In the genomic region with DNA sequence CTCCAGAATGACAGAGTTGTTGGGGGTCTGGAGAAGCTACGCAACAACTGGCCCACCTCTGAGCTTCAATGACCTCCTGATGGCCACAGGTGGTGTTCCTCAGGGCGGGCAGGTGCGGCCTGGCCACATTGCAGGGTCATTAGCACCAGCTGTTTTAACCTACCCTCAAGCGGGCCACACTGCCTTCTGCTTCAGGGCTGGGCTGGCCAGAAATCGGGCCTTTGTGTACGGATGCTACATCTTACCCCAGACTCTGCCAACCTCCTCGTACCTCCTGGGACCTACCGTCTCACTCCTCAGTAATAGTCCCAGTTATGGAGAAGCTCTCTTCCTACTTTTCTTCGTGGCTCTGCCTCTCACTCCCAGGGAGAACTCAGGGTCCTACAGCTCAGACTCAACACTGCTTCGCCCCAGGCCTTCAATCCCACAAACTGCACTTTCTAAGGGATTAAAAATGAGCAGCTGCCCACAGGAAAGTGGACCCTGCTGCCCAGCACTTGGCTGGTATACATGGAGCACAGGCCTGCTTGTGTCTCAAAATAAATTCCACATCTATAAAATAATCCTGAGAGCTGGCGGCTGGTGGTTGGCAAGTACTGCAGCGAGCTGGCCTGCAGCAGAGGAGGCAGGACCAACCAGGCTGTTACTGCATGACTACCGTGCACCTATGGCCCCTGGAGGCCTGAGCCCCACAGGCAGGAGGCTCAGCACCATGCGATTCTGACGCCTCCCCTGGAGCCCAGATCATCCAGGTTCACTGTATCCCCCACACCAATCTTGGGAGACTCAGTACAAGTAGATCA, we compare ENCODE assay signal across 22 cellular contexts.
"Had no signal": no experiment of that assay in that cellular context is flagged by ENCODE, and none has a peak within 500 bp of the region (broad histone marks: within the 10 kb centered on the region; RNA-seq: fewer than 3 reads in every experiment).

No MANE protein-coding gene starts in this region.

- ATAC-seq: activated CD8-positive, alpha-beta memory T cell treated with anti-CD3 and anti-CD28 coated beads, Interleukin-2, amount 10 ng/mL, durations not matched to agents 7 days and 5 days; activated naive CD8-positive, alpha-beta T cell treated with anti-CD3 and anti-CD28 coated beads, Interleukin-2, amount 50 U/mL, for 24 hours; body of pancreas; foreskin keratinocyte; left lung; stimulated activated naive CD8-positive, alpha-beta T cell treated with anti-CD3 and anti-CD28 coated beads, Interleukin-15, amount 100 ng/mL, for 72 hours had no signal

- H3K27me3 ChIP-seq: body of pancreas, cardiac muscle cell, left lung, suprapubic skin, tibial nerve had no signal

- H3K9me3 ChIP-seq: body of pancreas, left lung, suprapubic skin, tibial nerve had no signal

- H3K4me1 Mint-ChIP-seq: activated CD4-positive, alpha-beta memory T cell treated with anti-CD3 and anti-CD28 coated beads, Interleukin-2, amount 10 ng/mL, durations not matched to agents 7 days and 5 days; activated naive CD8-positive, alpha-beta T cell treated with anti-CD3 and anti-CD28 coated beads, Interleukin-2, amount 50 U/mL, for 24 hours; stimulated activated naive CD8-positive, alpha-beta T cell treated with anti-CD3 and anti-CD28 coated beads, Interleukin-15, amount 100 ng/mL, for 72 hours had no signal

- H3K9me3 Mint-ChIP-seq: activated CD4-positive, alpha-beta memory T cell treated with anti-CD3 and anti-CD28 coated beads, Interleukin-2, amount 10 ng/mL, durations not matched to agents 7 days and 5 days; activated naive CD8-positive, alpha-beta T cell treated with anti-CD3 and anti-CD28 coated beads, Interleukin-2, amount 50 U/mL, for 24 hours; activated T-helper 1 cell treated with anti-CD3 and anti-CD28 coated beads, Interleukin-12 subunit alpha, Interleukin-12 subunit beta, Interleukin-2, Interleukin-4 antibody, amounts not matched to agents 30 ng/mL and 10 ng/mL and 1 ng/mL, durations not matched to agents 14 hours and 24 hours and 36 hours; dendritic cell treated with granulocyte-macrophage colony-stimulating factor and Interleukin-4, amounts not matched to agents 40 ng/mL and 50 ng/mL, for 4 days; stimulated activated naive CD8-positive, alpha-beta T cell treated with anti-CD3 and anti-CD28 coated beads, Interleukin-15, amount 100 ng/mL, for 72 hours had no signal

- H3K27me3 Mint-ChIP-seq: dendritic cell treated with granulocyte-macrophage colony-stimulating factor and Interleukin-4, amounts not matched to agents 40 ng/mL and 50 ng/mL, for 4 days had no signal

- H3K36me3 Mint-ChIP-seq: activated CD8-positive, alpha-beta memory T cell treated with anti-CD3 and anti-CD28 coated beads, Interleukin-2, amount 10 ng/mL, durations not matched to agents 7 days and 5 days; mesothelial cell of epicardium had no signal

- H3K4me1 ChIP-seq: body of pancreas, foreskin keratinocyte, left lung, suprapubic skin had no signal

- H3K27ac Mint-ChIP-seq: activated CD4-positive, alpha-beta memory T cell treated with anti-CD3 and anti-CD28 coated beads, Interleukin-2, amount 10 ng/mL, durations not matched to agents 7 days and 5 days; activated CD8-positive, alpha-beta memory T cell treated with anti-CD3 and anti-CD28 coated beads, Interleukin-2, amount 10 ng/mL, durations not matched to agents 7 days and 5 days; activated naive CD8-positive, alpha-beta T cell treated with anti-CD3 and anti-CD28 coated beads, Interleukin-2, amount 50 U/mL, for 24 hours; activated T-helper 1 cell treated with anti-CD3 and anti-CD28 coated beads, Interleukin-12 subunit alpha, Interleukin-12 subunit beta, Interleukin-2, Interleukin-4 antibody, amounts not matched to agents 30 ng/mL and 10 ng/mL and 1 ng/mL, durations not matched to agents 14 hours and 24 hours and 36 hours; dendritic cell treated with granulocyte-macrophage colony-stimulating factor and Interleukin-4, amounts not matched to agents 40 ng/mL and 50 ng/mL, for 4 days; mesothelial cell of epicardium had no signal

- H3K36me3 ChIP-seq: cardiac muscle cell, left lung, suprapubic skin, tibial nerve had no signal

- DNase-seq: activated CD4-positive, alpha-beta memory T cell treated with anti-CD3 and anti-CD28 coated beads, Interleukin-2, amount 10 ng/mL, durations not matched to agents 7 days and 5 days; activated CD4-positive, alpha-beta T cell treated with anti-CD3 and anti-CD28 coated beads for 48 hours; activated CD8-positive, alpha-beta memory T cell treated with anti-CD3 and anti-CD28 coated beads, Interleukin-2, amount 10 ng/mL, durations not matched to agents 7 days and 5 days; activated gamma-delta T cell; activated naive CD4-positive, alpha-beta T cell treated with anti-CD3 and anti-CD28 coated beads, Interleukin-2, amount 50 U/mL, for 16 hours; activated naive CD8-positive, alpha-beta T cell treated with anti-CD3 and anti-CD28 coated beads, Interleukin-2, amount 50 U/mL, for 24 hours; body of pancreas; effector CD4-positive, alpha-beta T cell; foreskin keratinocyte; hippocampal formation; kidney glomerular epithelial cell; left lung; mammary epithelial cell; retina; stimulated activated naive CD8-positive, alpha-beta T cell treated with anti-CD3 and anti-CD28 coated beads, Interleukin-15, amount 100 ng/mL, for 72 hours; T-helper 2 cell had no signal

- H3K4me3 Mint-ChIP-seq: activated CD4-positive, alpha-beta memory T cell treated with anti-CD3 and anti-CD28 coated beads, Interleukin-2, amount 10 ng/mL, durations not matched to agents 7 days and 5 days; activated CD8-positive, alpha-beta memory T cell treated with anti-CD3 and anti-CD28 coated beads, Interleukin-2, amount 10 ng/mL, durations not matched to agents 7 days and 5 days; activated naive CD8-positive, alpha-beta T cell treated with anti-CD3 and anti-CD28 coated beads, Interleukin-2, amount 50 U/mL, for 24 hours; activated T-helper 1 cell treated with anti-CD3 and anti-CD28 coated beads, Interleukin-12 subunit alpha, Interleukin-12 subunit beta, Interleukin-2, Interleukin-4 antibody, amounts not matched to agents 30 ng/mL and 10 ng/mL and 1 ng/mL, durations not matched to agents 14 hours and 24 hours and 36 hours; dendritic cell treated with granulocyte-macrophage colony-stimulating factor and Interleukin-4, amounts not matched to agents 40 ng/mL and 50 ng/mL, for 4 days; mesothelial cell of epicardium; stimulated activated naive CD8-positive, alpha-beta T cell treated with anti-CD3 and anti-CD28 coated beads, Interleukin-15, amount 100 ng/mL, for 72 hours had no signal

- H3K4me3 ChIP-seq: body of pancreas, cardiac muscle cell, left lung, suprapubic skin, tibial nerve had no signal

- H3K27ac ChIP-seq: body of pancreas, cardiac muscle cell, foreskin keratinocyte, left lung, suprapubic skin, tibial nerve had no signal
